Comparison of ENCODE assay signal across 9 cellular contexts in genomic region chr15:71780349-71780976, GRCh38. TPM values are rescaled to one million over a fixed set of nuclear protein-coding genes. Genes with fewer than 3 reads are reported as not detected.
DNase-seq lines count a peak whose midpoint lies in the region; ATAC-seq and TF ChIP-seq lines count a peak whose summit lies in the region.
"Had no signal": no experiment of that assay in that cellular context is flagged by ENCODE, and none has a peak within 500 bp of the region (broad histone marks: within the 10 kb centered on the region; RNA-seq: fewer than 3 reads in every experiment).

No MANE protein-coding gene starts in this region.

- no peak overlapping the region for H3K27ac Mint-ChIP-seq in stimulated activated memory B cell treated with anti-CD40 and anti-IgM and Interleukin-4, amounts not matched to agents 10 μg/mL and 1 μg/mL and 100 μg/mL, for 72 hours
- H3K27ac Mint-ChIP-seq: dendritic cell treated with granulocyte-macrophage colony-stimulating factor and Interleukin-4, amounts not matched to agents 40 ng/mL and 50 ng/mL, for 4 days had no signal

- peaks cover 0 to 5% of the 10 kb centered on the region in 2 experiments; a peak in 1 of 4 replicates for H3K4me1 ChIP-seq in SK-N-SH (ENCODE audit: control insufficient read depth in 1 of 2, insufficient read depth in 2 of 2, low read depth in 1 of 2, low read length in 1 of 2)

- H3K36me3 ChIP-seq in SK-N-SH (replicated peaks in 1 of 2; ENCODE audit: control insufficient read depth in 1 of 2, insufficient read depth in 2 of 2, low read length in 1 of 2) (no peaks in the 10 kb centered on the region), brain microvascular endothelial cell (replicated peaks) (no peaks in the 10 kb centered on the region)

- no peaks in the 10 kb centered on the region for H3K36me3 Mint-ChIP-seq in stimulated activated memory B cell treated with anti-CD40 and anti-IgM and Interleukin-4, amounts not matched to agents 10 μg/mL and 1 μg/mL and 100 μg/mL, for 72 hours

- peaks cover 15% of the 10 kb centered on the region for H3K4me1 Mint-ChIP-seq in stimulated activated memory B cell treated with anti-CD40 and anti-IgM and Interleukin-4, amounts not matched to agents 10 μg/mL and 1 μg/mL and 100 μg/mL, for 72 hours

- peak; percentile 57 for ATAC-seq in stimulated activated memory B cell treated with anti-CD40 and anti-IgM and Interleukin-4, amounts not matched to agents 10 μg/mL and 1 μg/mL and 100 μg/mL, for 72 hours
- ATAC-seq in esophagus mucosa, result no peak

- H3K27me3 Mint-ChIP-seq in stimulated activated memory B cell treated with anti-CD40 and anti-IgM and Interleukin-4, amounts not matched to agents 10 μg/mL and 1 μg/mL and 100 μg/mL, for 72 hours, result peaks cover 40% of the 10 kb centered on the region
- H3K27me3 Mint-ChIP-seq: dendritic cell treated with granulocyte-macrophage colony-stimulating factor and Interleukin-4, amounts not matched to agents 40 ng/mL and 50 ng/mL, for 4 days had no signal

- TF ChIP-seq CTCF in SK-N-SH (IDR thresholded peaks at IDR 0.05) (peak; percentile 86), brain microvascular endothelial cell (IDR thresholded peaks at IDR 0.05; ENCODE audit: low read depth, low read length, missing control alignments) (peak; percentile 81)

- no peaks in the 10 kb centered on the region for H3K9me3 Mint-ChIP-seq in stimulated activated memory B cell treated with anti-CD40 and anti-IgM and Interleukin-4, amounts not matched to agents 10 μg/mL and 1 μg/mL and 100 μg/mL, for 72 hours
- H3K9me3 Mint-ChIP-seq: dendritic cell treated with granulocyte-macrophage colony-stimulating factor and Interleukin-4, amounts not matched to agents 40 ng/mL and 50 ng/mL, for 4 days had no signal

- WGBS in SK-N-SH (ENCODE audit: low lambda C conversion rate), result 27% methylated on average over 10 of the region's 10 CpGs

- H3K9ac ChIP-seq in SK-N-SH, result no peak overlapping the region

- H3K79me2 ChIP-seq in SK-N-SH (ENCODE audit: insufficient read depth), result no peaks in the 10 kb centered on the region

- H3K27ac ChIP-seq in SK-N-SH (ENCODE audit: low read depth in 2 of 2, low read length in 1 of 2), result no peak overlapping the region
- peak overlapping the region; percentile 55 for H3K27ac ChIP-seq in brain microvascular endothelial cell

- peak; percentile 64 for TF ChIP-seq RAD21 in SK-N-SH (IDR thresholded peaks at IDR 0.05; ENCODE audit: low read length)

- POLR2A ChIA-PET in SK-N-SH (lab: Yijun Ruan, JAX), result no interaction called here

- in situ Hi-C loops in brain microvascular endothelial cell (cut with HindIII; ENCODE audit: low pct_ligation_motif_present, low sequenced_read_pairs), result no loop called here

- no peaks in the 10 kb centered on the region for H3K9me2 ChIP-seq in SK-N-SH

- CTCF ChIA-PET in SK-N-SH (lab: Yijun Ruan, JAX), result interaction anchor here (0.6 to 7.7 kb wide), 22 partner anchors 9 to 388 kb away, joined by 3 to 58 read pairs (median 4); no protein-coding TSS in a partner anchor

- H3K9me3 ChIP-seq in SK-N-SH, result no peaks in the 10 kb centered on the region

- no peaks in the 10 kb centered on the region for H4K20me1 ChIP-seq in SK-N-SH (ENCODE audit: insufficient read depth)

- no peak overlapping the region for H3K4me3 Mint-ChIP-seq in stimulated activated memory B cell treated with anti-CD40 and anti-IgM and Interleukin-4, amounts not matched to agents 10 μg/mL and 1 μg/mL and 100 μg/mL, for 72 hours
- H3K4me3 Mint-ChIP-seq: dendritic cell treated with granulocyte-macrophage colony-stimulating factor and Interleukin-4, amounts not matched to agents 40 ng/mL and 50 ng/mL, for 4 days had no signal

- H3K4me3 ChIP-seq in SK-N-SH (ENCODE audit: low read depth in 2 of 2, low read length in 1 of 2) (peak overlapping the region in 1 of 2 experiments; percentile 3; a peak in 1 of 4 replicates), brain microvascular endothelial cell (ENCODE audit: low read depth, low read length) (no peak overlapping the region)

- TF ChIP-seq EP300 in SK-N-SH (IDR thresholded peaks at IDR 0.05; ENCODE audit: borderline replicate concordance in 1 of 2, low read depth in 1 of 2, low read length in 1 of 2), result no peak

- DNase-seq in NCI-H2227 (lab: John Stamatoyannopoulos, UW; ENCODE audit: unreplicated experiment) (peak; percentile 51), NCI-H2227 treated with DMSO at 0.1 percent for 48 hours (lab: John Stamatoyannopoulos, UW) (no peak), HK-2 (ENCODE audit: unreplicated experiment) (peak; percentile 35), SK-N-SH (peak; percentile 77), brain microvascular endothelial cell (peak; percentile 19), kidney glomerular epithelial cell (lab: John Stamatoyannopoulos, UW) (peak; percentile 69)

- H3F3A ChIP-seq in SK-N-SH (replicated peaks; ENCODE audit: insufficient read depth), result peaks cover 13% of the 10 kb centered on the region

- H3K27me3 ChIP-seq in SK-N-SH (ENCODE audit: insufficient read depth) (no peaks in the 10 kb centered on the region), brain microvascular endothelial cell (replicated peaks) (no peaks in the 10 kb centered on the region)

- no peak overlapping the region for H2AFZ ChIP-seq in SK-N-SH (ENCODE audit: low read depth)

- H3K4me2 ChIP-seq in SK-N-SH, result no peak overlapping the region

TF ChIP-seq in SK-N-SH, 30 proteins besides CTCF, POLR2A, EP300 and RAD21:
- no peak for TF ChIP-seq RFX5 (IDR thresholded peaks at IDR 0.05; ENCODE audit: low read length)
- TF ChIP-seq GABPA (IDR thresholded peaks at IDR 0.05; ENCODE audit: low read depth), result no peak
- no peak for TF ChIP-seq USF1 (IDR thresholded peaks at IDR 0.05; ENCODE audit: borderline replicate concordance, low read depth)
- peak; percentile 50 for TF ChIP-seq SMC3 (IDR thresholded peaks at IDR 0.05; ENCODE audit: low read depth, low read length)

RNA-seq across cellular contexts. Expression of gene NR2E3, which starts 29.9 kb away (rescaled TPM):
- polyA plus RNA-seq in SK-N-SH (2012; rRNA removed), result 0.16 and 0.18 TPM in 2 replicates
- 0.05 TPM in 2 replicates for polyA plus RNA-seq in SK-N-SH (2012; cell fraction: cytosol; rRNA removed)
- 1.3 and 1.4 TPM in 2 replicates for polyA plus RNA-seq in SK-N-SH (2012; cell fraction: nucleus; rRNA removed)
- total RNA-seq in esophagus mucosa, result 0.56 TPM
